ENCODE assay signal across 1 cellular context in the genomic region with DNA sequence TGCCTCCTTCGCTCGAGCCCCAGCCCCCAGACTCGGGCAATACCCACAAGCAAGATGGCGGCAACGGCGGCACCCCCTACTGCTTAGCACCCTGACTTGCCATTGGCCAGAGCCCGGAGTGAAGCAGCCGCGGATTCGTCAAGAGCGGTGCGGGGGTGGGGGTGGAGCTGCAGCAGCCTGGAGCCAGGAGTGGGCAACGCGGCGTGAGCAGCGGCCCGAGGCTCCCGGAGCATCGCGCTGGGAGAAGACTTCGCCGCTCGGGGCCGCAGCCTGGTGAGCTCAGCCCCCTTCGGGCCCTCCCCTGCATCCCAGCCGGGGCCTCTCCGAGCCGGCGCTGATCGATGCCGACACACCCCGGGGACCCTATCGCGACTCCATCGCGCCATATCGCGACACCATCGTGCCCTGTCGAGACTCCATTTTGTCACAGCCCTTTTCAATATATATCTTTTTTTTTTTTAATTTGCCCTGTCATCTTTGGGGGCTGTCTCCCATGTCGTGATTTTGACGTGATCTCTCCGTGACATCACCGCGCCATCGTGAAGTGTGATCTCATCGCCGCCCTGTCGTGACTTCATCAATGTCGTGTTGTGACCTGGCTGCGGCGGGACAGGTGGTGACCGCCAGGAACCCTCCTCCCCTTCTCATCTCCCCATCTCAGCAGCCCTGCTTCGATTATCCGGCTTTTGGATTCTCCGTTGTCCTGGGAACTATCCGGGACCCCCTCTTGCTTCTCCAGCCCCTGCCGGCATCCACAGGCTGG.
TF ChIP-seq lines count a peak whose summit lies in the region.

A gene with protein sequence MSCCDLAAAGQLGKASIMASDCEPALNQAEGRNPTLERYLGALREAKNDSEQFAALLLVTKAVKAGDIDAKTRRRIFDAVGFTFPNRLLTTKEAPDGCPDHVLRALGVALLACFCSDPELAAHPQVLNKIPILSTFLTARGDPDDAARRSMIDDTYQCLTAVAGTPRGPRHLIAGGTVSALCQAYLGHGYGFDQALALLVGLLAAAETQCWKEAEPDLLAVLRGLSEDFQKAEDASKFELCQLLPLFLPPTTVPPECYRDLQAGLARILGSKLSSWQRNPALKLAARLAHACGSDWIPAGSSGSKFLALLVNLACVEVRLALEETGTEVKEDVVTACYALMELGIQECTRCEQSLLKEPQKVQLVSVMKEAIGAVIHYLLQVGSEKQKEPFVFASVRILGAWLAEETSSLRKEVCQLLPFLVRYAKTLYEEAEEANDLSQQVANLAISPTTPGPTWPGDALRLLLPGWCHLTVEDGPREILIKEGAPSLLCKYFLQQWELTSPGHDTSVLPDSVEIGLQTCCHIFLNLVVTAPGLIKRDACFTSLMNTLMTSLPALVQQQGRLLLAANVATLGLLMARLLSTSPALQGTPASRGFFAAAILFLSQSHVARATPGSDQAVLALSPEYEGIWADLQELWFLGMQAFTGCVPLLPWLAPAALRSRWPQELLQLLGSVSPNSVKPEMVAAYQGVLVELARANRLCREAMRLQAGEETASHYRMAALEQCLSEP (plus strand): TSS at position 189 of the 763 bp plus-strand sequence. CDS start 392 bp downstream, at position 581.

TF ChIP-seq in K562, 482 proteins besides CTCF, POLR2A, EP300 and RAD21 (continued from another document):
- TF ChIP-seq NFIX (CRISPR knock-in tag; IDR thresholded peaks at IDR 0.05; ENCODE audit: low read depth) (no peak), MYBL2 (IDR thresholded peaks at IDR 0.05; ENCODE audit: low read depth) (no peak), MYBL2 (CRISPR knock-in tag; IDR thresholded peaks at IDR 0.05; ENCODE audit: borderline replicate concordance) (no peak), MCM3 (IDR thresholded peaks at IDR 0.05) (no peak), CBX8 (IDR thresholded peaks at IDR 0.05; ENCODE audit: borderline replicate concordance, extremely low read depth, low read depth, low read length, poor library complexity, severe bottlenecking) (no peak), CHD2 (IDR thresholded peaks at IDR 0.05; ENCODE audit: low read depth, low read length) (peak; percentile 92)
- TF ChIP-seq, protein P1, sequence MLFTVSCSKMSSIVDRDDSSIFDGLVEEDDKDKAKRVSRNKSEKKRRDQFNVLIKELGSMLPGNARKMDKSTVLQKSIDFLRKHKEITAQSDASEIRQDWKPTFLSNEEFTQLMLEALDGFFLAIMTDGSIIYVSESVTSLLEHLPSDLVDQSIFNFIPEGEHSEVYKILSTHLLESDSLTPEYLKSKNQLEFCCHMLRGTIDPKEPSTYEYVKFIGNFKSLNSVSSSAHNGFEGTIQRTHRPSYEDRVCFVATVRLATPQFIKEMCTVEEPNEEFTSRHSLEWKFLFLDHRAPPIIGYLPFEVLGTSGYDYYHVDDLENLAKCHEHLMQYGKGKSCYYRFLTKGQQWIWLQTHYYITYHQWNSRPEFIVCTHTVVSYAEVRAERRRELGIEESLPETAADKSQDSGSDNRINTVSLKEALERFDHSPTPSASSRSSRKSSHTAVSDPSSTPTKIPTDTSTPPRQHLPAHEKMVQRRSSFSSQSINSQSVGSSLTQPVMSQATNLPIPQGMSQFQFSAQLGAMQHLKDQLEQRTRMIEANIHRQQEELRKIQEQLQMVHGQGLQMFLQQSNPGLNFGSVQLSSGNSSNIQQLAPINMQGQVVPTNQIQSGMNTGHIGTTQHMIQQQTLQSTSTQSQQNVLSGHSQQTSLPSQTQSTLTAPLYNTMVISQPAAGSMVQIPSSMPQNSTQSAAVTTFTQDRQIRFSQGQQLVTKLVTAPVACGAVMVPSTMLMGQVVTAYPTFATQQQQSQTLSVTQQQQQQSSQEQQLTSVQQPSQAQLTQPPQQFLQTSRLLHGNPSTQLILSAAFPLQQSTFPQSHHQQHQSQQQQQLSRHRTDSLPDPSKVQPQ (CRISPR knock-in tag; IDR thresholded peaks at IDR 0.05; ENCODE audit: borderline replicate concordance) = no peak
